ENCODE assay signal across 17 cellular contexts in the genomic region with DNA sequence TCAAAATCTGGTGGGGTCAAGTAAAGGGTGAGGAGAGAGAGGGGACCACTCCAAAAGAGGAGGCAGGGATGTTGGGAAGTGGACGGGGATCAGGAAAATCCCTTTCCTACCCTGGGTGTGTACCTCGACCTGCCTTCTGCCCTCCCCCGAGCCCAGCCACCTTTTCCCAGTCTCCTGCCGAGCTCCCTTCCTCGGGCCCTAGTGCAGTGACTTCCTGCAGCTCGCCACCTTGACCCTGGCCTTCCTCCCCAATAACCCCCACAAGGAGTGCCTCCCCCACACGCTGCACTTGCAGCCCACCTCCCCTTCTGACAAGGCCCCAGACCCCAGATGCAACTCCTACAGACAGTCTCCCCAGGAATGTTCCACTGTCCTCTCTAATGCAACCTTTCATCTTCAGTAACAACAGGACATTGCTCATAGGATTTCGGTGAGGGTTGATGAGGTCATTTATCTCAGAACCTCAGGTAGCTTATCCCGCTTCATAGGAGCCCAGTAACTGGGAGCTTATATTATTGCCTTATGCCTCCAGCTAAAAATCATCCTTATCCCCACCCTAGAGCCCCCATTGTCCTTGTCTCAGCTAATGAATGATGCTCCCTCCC.
DNase-seq lines count a peak whose midpoint lies in the region; ATAC-seq and TF ChIP-seq lines count a peak whose summit lies in the region.
"Had no signal": no experiment of that assay in that cellular context is flagged by ENCODE, and none has a peak within 500 bp of the region (broad histone marks: within the 10 kb centered on the region; RNA-seq: fewer than 3 reads in every experiment).

No MANE protein-coding gene starts in this region.

- no peaks in the 10 kb centered on the region for H3K27me3 Mint-ChIP-seq in activated T-helper 17 cell treated with anti-CD3 and anti-CD28 coated beads, Interleukin-2, amount 50 U/mL, for 72 hours
- H3K27me3 Mint-ChIP-seq: CD4-positive, CD25-positive, alpha-beta regulatory T cell had no signal

- TF ChIP-seq CTCF in thoracic aorta (IDR thresholded peaks at IDR 0.05): no peak

- peak overlapping the region; percentile 54 to 76 for H3K27ac ChIP-seq in thoracic aorta
- H3K27ac ChIP-seq: KMS-11 had no signal

- H3K9me3 Mint-ChIP-seq in activated T-helper 17 cell treated with anti-CD3 and anti-CD28 coated beads, Interleukin-2, amount 50 U/mL, for 72 hours: no peaks in the 10 kb centered on the region

- H3K4me3 ChIP-seq in thoracic aorta: no peak overlapping the region
- H3K4me3 ChIP-seq: HAP-1 had no signal

- DNase-seq in thoracic aorta (ENCODE audit: low spot score) (no peak), GOT3 (lab: John Stamatoyannopoulos, UW) (no peak), A172 (ENCODE audit: low spot score) (no peak), HPDE6-E6E7 (ENCODE audit: extremely low spot score) (no peak)
- DNase-seq: COR-L47, NCI-H1417, NCI-H187, NCI-H2227 treated with DMSO at 0.1 percent for 48 hours, NCI-H510A treated with DMSO at 0.1 percent for 48 hours, NCI-H774, SHP77 had no signal

- H3K36me3 Mint-ChIP-seq in activated T-helper 17 cell treated with anti-CD3 and anti-CD28 coated beads, Interleukin-2, amount 50 U/mL, for 72 hours (ENCODE audit: low read depth): no peaks in the 10 kb centered on the region
- H3K36me3 Mint-ChIP-seq: CD4-positive, CD25-positive, alpha-beta regulatory T cell had no signal

- H3K4me1 ChIP-seq in thoracic aorta (ENCODE audit: control insufficient read depth in 1 of 2, low read depth in 2 of 2): peaks cover 11 to 25% of the 10 kb centered on the region in 2 donors
- H3K4me1 ChIP-seq: HAP-1 had no signal

- H3K36me3 ChIP-seq in thoracic aorta: no peaks in the 10 kb centered on the region
- H3K36me3 ChIP-seq: HAP-1 had no signal

- peak; percentile 14 for ATAC-seq in HG03159 (IDR thresholded peaks at IDR 0.05; ENCODE audit: unreplicated experiment)
- ATAC-seq in activated T-helper 17 cell treated with anti-CD3 and anti-CD28 coated beads, Interleukin-2, amount 50 U/mL, for 72 hours (replicated peaks): peak; percentile 89
- ATAC-seq in esophagus mucosa: peak; percentile 11
- no peak for ATAC-seq in thoracic aorta (ENCODE audit: insufficient number of reproducible peaks, low FRiP score, low read depth)

- no peaks in the 10 kb centered on the region for H3K27me3 ChIP-seq in thoracic aorta (replicated peaks; ENCODE audit: insufficient read depth)

- peak overlapping the region; percentile 41 for H3K27ac Mint-ChIP-seq in activated T-helper 17 cell treated with anti-CD3 and anti-CD28 coated beads, Interleukin-2, amount 50 U/mL, for 72 hours

- H3K4me3 Mint-ChIP-seq in activated T-helper 17 cell treated with anti-CD3 and anti-CD28 coated beads, Interleukin-2, amount 50 U/mL, for 72 hours: no peak overlapping the region
- H3K4me3 Mint-ChIP-seq: CD4-positive, CD25-positive, alpha-beta regulatory T cell had no signal

- H3K4me1 Mint-ChIP-seq in activated T-helper 17 cell treated with anti-CD3 and anti-CD28 coated beads, Interleukin-2, amount 50 U/mL, for 72 hours: peaks cover 8% of the 10 kb centered on the region

- H3K9me3 ChIP-seq in thoracic aorta: no peaks in the 10 kb centered on the region
- H3K9me3 ChIP-seq: HAP-1 had no signal
